Comparison of ENCODE assay signal across 1 cellular context in the genomic region with DNA sequence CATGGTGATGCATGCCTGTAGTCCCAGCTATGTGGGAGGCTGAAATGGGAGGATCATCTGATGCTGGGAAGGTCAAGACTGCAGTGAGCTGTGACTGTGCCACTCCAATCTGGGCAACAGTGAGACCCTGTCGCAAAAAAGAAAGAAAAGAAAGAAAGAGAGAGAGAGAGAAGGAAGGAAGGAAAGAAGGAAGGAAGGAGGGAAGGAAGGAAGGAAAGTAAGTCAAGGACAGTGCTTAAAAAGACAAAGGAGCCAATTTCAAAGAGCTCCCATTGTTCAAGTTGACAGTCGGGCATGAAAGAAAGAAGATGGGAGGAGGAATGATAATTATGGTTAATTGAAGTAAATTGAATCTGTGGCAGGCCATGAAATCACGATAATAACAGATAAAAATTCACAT.
A peak's percentile ranks its signal among the peaks of the same experiment; 100 is the strongest.
TF ChIP-seq lines count a peak whose summit lies in the region.

No MANE protein-coding gene starts in this region.

TF ChIP-seq in K562, 482 proteins besides CTCF, POLR2A, EP300 and RAD21:
- TF ChIP-seq, protein P1, sequence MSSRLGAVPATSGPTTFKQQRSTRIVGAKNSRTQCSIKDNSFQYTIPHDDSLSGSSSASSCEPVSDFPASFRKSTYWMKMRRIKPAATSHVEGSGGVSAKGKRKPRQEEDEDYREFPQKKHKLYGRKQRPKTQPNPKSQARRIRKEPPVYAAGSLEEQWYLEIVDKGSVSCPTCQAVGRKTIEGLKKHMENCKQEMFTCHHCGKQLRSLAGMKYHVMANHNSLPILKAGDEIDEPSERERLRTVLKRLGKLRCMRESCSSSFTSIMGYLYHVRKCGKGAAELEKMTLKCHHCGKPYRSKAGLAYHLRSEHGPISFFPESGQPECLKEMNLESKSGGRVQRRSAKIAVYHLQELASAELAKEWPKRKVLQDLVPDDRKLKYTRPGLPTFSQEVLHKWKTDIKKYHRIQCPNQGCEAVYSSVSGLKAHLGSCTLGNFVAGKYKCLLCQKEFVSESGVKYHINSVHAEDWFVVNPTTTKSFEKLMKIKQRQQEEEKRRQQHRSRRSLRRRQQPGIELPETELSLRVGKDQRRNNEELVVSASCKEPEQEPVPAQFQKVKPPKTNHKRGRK (tag; IDR thresholded peaks at IDR 0.05) = peak; percentile 79
- TF ChIP-seq NELFE (IDR thresholded peaks at IDR 0.05; ENCODE audit: insufficient read depth, insufficient read length) (no peak), HOXB6 (CRISPR knock-in tag; IDR thresholded peaks at IDR 0.05; ENCODE audit: borderline replicate concordance) (no peak), TSC22D4 (tag; IDR thresholded peaks at IDR 0.05) (0 out of 2 replicates have a peak, but pooled peaks have one; percentile 35), ELF1 (tag; IDR thresholded peaks at IDR 0.05) (no peak), PURB (CRISPR knock-in tag; IDR thresholded peaks at IDR 0.05; ENCODE audit: low read depth) (no peak), ARHGAP35 (IDR thresholded peaks at IDR 0.05; ENCODE audit: partially characterized antibody) (no peak), ZFP36 (IDR thresholded peaks at IDR 0.05; ENCODE audit: low read depth, low read length, partially characterized antibody) (no peak)
